9 cellular contexts compared by ENCODE assay signal in genomic region chr1:96845464-96845863, GRCh38.
A peak's percentile ranks its signal among the peaks of the same experiment; 100 is the strongest.
DNase-seq lines count a peak whose midpoint lies in the region; ATAC-seq lines count a peak whose summit lies in the region.
"Had no signal": no experiment of that assay in that cellular context is flagged by ENCODE, and none has a peak within 500 bp of the region (broad histone marks: within the 10 kb centered on the region; RNA-seq: fewer than 3 reads in every experiment).

No MANE protein-coding gene starts in this region.

- no peaks in the 10 kb centered on the region for H3K9me3 ChIP-seq in right cardiac atrium (ENCODE audit: control insufficient read depth, low read length)

- CTCF ChIA-PET in activated CD4-positive, alpha-beta memory T cell treated with anti-CD3 and anti-CD28 coated beads for 36 hours (lab: Charles Lee), result interaction anchor here (0.8 kb wide), 1 partner anchor 9 kb away, joined by 3 read pairs; no protein-coding TSS in a partner anchor

- H3K27ac ChIP-seq in right cardiac atrium (ENCODE audit: low read length), result no peak overlapping the region

- peak; percentile 25 for DNase-seq in EL
- DNase-seq in HUDEP-2 (lab: John Stamatoyannopoulos, UW; ENCODE audit: unreplicated experiment in 76 of 76), result peak in 42 of 76 experiments; percentile 2 to 52 (median 20)
- DNase-seq in activated CD4-positive, alpha-beta memory T cell treated with anti-CD3 and anti-CD28 coated beads for 36 hours, result peak; percentile 52
- peak in 2 of 3 donors; percentile 29 to 49 for DNase-seq in right cardiac atrium
- no peak for DNase-seq in stimulated activated naive B cell treated with anti-CD40 and anti-IgM and Interleukin-4, amounts not matched to agents 10 μg/mL and 1 μg/mL and 100 μg/mL, for 72 hours
- no peak for DNase-seq in NCI-H526 treated with DMSO at 0.1 percent for 48 hours (lab: John Stamatoyannopoulos, UW)
- no peak for DNase-seq in NCI-H1694 (lab: John Stamatoyannopoulos, UW)

- 58% methylated on average over 8 of the region's 8 CpGs for WGBS in right cardiac atrium

- H3K36me3 Mint-ChIP-seq in activated CD4-positive, alpha-beta memory T cell treated with anti-CD3 and anti-CD28 coated beads for 36 hours, result no peaks in the 10 kb centered on the region
- no peaks in the 10 kb centered on the region for H3K36me3 Mint-ChIP-seq in stimulated activated naive B cell treated with anti-CD40 and anti-IgM and Interleukin-4, amounts not matched to agents 10 μg/mL and 1 μg/mL and 100 μg/mL, for 72 hours
- H3K36me3 Mint-ChIP-seq: memory B cell had no signal

- no peaks in the 10 kb centered on the region for H3K27me3 ChIP-seq in right cardiac atrium (ENCODE audit: control insufficient read depth, insufficient read depth)

- no peak overlapping the region for H3K4me3 Mint-ChIP-seq in activated CD4-positive, alpha-beta memory T cell treated with anti-CD3 and anti-CD28 coated beads for 36 hours
- no peak overlapping the region for H3K4me3 Mint-ChIP-seq in stimulated activated naive B cell treated with anti-CD40 and anti-IgM and Interleukin-4, amounts not matched to agents 10 μg/mL and 1 μg/mL and 100 μg/mL, for 72 hours
- H3K4me3 Mint-ChIP-seq: memory B cell had no signal

- H3K9me3 Mint-ChIP-seq in activated CD4-positive, alpha-beta memory T cell treated with anti-CD3 and anti-CD28 coated beads for 36 hours, result no peaks in the 10 kb centered on the region
- peaks cover 0 to 5% of the 10 kb centered on the region in 2 donors for H3K9me3 Mint-ChIP-seq in stimulated activated naive B cell treated with anti-CD40 and anti-IgM and Interleukin-4, amounts not matched to agents 10 μg/mL and 1 μg/mL and 100 μg/mL, for 72 hours
- H3K9me3 Mint-ChIP-seq: memory B cell had no signal

- H3K4me1 ChIP-seq in right cardiac atrium (ENCODE audit: control insufficient read depth, insufficient read depth, low read length), result no peaks in the 10 kb centered on the region

- intact Hi-C loops in activated CD4-positive, alpha-beta memory T cell treated with anti-CD3 and anti-CD28 coated beads for 36 hours (cut with micrococcal nuclease), result loop anchor here (2.0 kb wide), 1 partner anchor 609 kb away; no protein-coding TSS in a partner anchor
- intact Hi-C loops in right cardiac atrium (cut with DNase I), result loop anchor here in 1 of 4 donors (10.0 kb wide), 1 partner anchor 611 kb away; no protein-coding TSS in a partner anchor

- POLR2A ChIA-PET in activated CD4-positive, alpha-beta memory T cell treated with anti-CD3 and anti-CD28 coated beads for 36 hours (lab: Charles Lee), result no interaction called here

- no peak overlapping the region for H3K27ac Mint-ChIP-seq in activated CD4-positive, alpha-beta memory T cell treated with anti-CD3 and anti-CD28 coated beads for 36 hours
- H3K27ac Mint-ChIP-seq in stimulated activated naive B cell treated with anti-CD40 and anti-IgM and Interleukin-4, amounts not matched to agents 10 μg/mL and 1 μg/mL and 100 μg/mL, for 72 hours, result no peak overlapping the region
- H3K27ac Mint-ChIP-seq: memory B cell had no signal

- no peaks in the 10 kb centered on the region for H3K27me3 Mint-ChIP-seq in activated CD4-positive, alpha-beta memory T cell treated with anti-CD3 and anti-CD28 coated beads for 36 hours
- peaks cover 0 to 9% of the 10 kb centered on the region in 2 donors for H3K27me3 Mint-ChIP-seq in stimulated activated naive B cell treated with anti-CD40 and anti-IgM and Interleukin-4, amounts not matched to agents 10 μg/mL and 1 μg/mL and 100 μg/mL, for 72 hours

- no peak overlapping the region for H3K4me3 ChIP-seq in right cardiac atrium (ENCODE audit: low read length)

- ATAC-seq in GM21423 (IDR thresholded peaks at IDR 0.05; ENCODE audit: unreplicated experiment) (peak; percentile 88), right cardiac atrium (peak; percentile 57)
- ATAC-seq in stimulated activated naive B cell treated with anti-CD40 and anti-IgM and Interleukin-4, amounts not matched to agents 10 μg/mL and 1 μg/mL and 100 μg/mL, for 72 hours (replicated peaks), result peak; percentile 74 to 77

- no peaks in the 10 kb centered on the region for H3K4me1 Mint-ChIP-seq in activated CD4-positive, alpha-beta memory T cell treated with anti-CD3 and anti-CD28 coated beads for 36 hours (ENCODE audit: low read depth)
- H3K4me1 Mint-ChIP-seq in stimulated activated naive B cell treated with anti-CD40 and anti-IgM and Interleukin-4, amounts not matched to agents 10 μg/mL and 1 μg/mL and 100 μg/mL, for 72 hours, result no peaks in the 10 kb centered on the region

Comparison
In these comparisons a context has a peak if more than half of its experiments do, and no peak if none do; other contexts are left out.
1. DNase-seq: peak in EL (single experiment), HUDEP-2 (42 of 76), activated CD4-positive, alpha-beta memory T cell treated with anti-CD3 and anti-CD28 coated beads for 36 hours (single experiment) and right cardiac atrium (2 of 3); none in stimulated activated naive B cell treated with anti-CD40 and anti-IgM and Interleukin-4, amounts not matched to agents 10 μg/mL and 1 μg/mL and 100 μg/mL, for 72 hours (single experiment), NCI-H526 treated with DMSO at 0.1 percent for 48 hours (single experiment) and NCI-H1694 (single experiment).
2. Peak in every context shown above with its lines, with median percentiles within 50 percentile points of each other: ATAC-seq.